Comparison of ENCODE assay signal across 9 cellular contexts in genomic region chr13:108645376-108645775, GRCh38. TPM values are rescaled to one million over a fixed set of nuclear protein-coding genes. Genes with fewer than 3 reads are reported as not detected.
"Had no signal": no experiment of that assay in that cellular context is flagged by ENCODE, and none has a peak within 500 bp of the region (broad histone marks: within the 10 kb centered on the region; RNA-seq: fewer than 3 reads in every experiment).

No MANE protein-coding gene starts in this region.

- DNase-seq: GDM1, GF-D8 had no signal

- FAIRE-seq: G401.6, GM12878, GM12891, GM12892, GM18507, GM19239 had no signal

- ATAC-seq: GM12878 had no signal

- H3K4me3 ChIP-seq: GM12878 had no signal

RNA-seq across cellular contexts. Expression of gene MYO16, which starts 16.0 kb away (rescaled TPM):
- total RNA-seq: G401 had no signal
